ENCODE assay signal across 10 cellular contexts in genomic region chr20:32912688-32913087, GRCh38. TPM values are rescaled to one million over a fixed set of nuclear protein-coding genes. Genes with fewer than 3 reads are reported as not detected.
A peak's percentile ranks its signal among the peaks of the same experiment; 100 is the strongest.
DNase-seq lines count a peak whose midpoint lies in the region; ATAC-seq lines count a peak whose summit lies in the region.
"Had no signal": no experiment of that assay in that cellular context is flagged by ENCODE, and none has a peak within 500 bp of the region (broad histone marks: within the 10 kb centered on the region; RNA-seq: fewer than 3 reads in every experiment).

No MANE protein-coding gene starts in this region.

- peak; percentile 65 for DNase-seq in HT1080 (ENCODE audit: low read depth)
- peak; percentile 29 for DNase-seq in dermis blood vessel endothelial cell
- DNase-seq in lung microvascular endothelial cell (ENCODE audit: low read depth in 2 of 2) = peak; percentile 12 to 62
- DNase-seq in Ammon's horn (ENCODE audit: low spot score) = no peak
- no peak for DNase-seq in AML-193 (lab: John Stamatoyannopoulos, UW)
- DNase-seq in left lobe of liver (ENCODE audit: low spot score) = no peak
- DNase-seq: GM23248 had no signal

- no peak for ATAC-seq in left lobe of liver
- ATAC-seq: A549 had no signal

RNA-seq across cellular contexts. Expression of gene EFCAB8, which starts 54.0 kb away (rescaled TPM):
- not detected in 2 replicates for total RNA-seq in HT1080 (2014; rRNA removed; shearing (Covaris generic))
- polyA plus RNA-seq in HT1080 (2015; cell fraction: cytosol; rRNA removed) = not detected in 2 replicates
- polyA plus RNA-seq in HT1080 (2015; cell fraction: nucleus; rRNA removed) = 0.10 TPM in 1 of 2 replicates, not detected in the other
- total RNA-seq in dermis blood vessel endothelial cell = under 0.01 and 0.05 TPM in 2 replicates
- under 0.01 TPM in 2 replicates for total RNA-seq in lung microvascular endothelial cell
- total RNA-seq in left lobe of liver = 0.15 TPM
- total RNA-seq: GM23248 had no signal
- polyA plus RNA-seq: A549, AG04450, GM23248, IgD-negative memory B cell had no signal

Comparison
In these comparisons a context has a peak if more than half of its experiments do, and no peak if none do; other contexts are left out.
1. DNase-seq: peak in HT1080 (single experiment), dermis blood vessel endothelial cell (single experiment) and lung microvascular endothelial cell (2 of 2); none in Ammon's horn (single experiment), AML-193 (0 of 2) and left lobe of liver (single experiment).